Comparison of ENCODE assay signal across 7 cellular contexts in the genomic region with DNA sequence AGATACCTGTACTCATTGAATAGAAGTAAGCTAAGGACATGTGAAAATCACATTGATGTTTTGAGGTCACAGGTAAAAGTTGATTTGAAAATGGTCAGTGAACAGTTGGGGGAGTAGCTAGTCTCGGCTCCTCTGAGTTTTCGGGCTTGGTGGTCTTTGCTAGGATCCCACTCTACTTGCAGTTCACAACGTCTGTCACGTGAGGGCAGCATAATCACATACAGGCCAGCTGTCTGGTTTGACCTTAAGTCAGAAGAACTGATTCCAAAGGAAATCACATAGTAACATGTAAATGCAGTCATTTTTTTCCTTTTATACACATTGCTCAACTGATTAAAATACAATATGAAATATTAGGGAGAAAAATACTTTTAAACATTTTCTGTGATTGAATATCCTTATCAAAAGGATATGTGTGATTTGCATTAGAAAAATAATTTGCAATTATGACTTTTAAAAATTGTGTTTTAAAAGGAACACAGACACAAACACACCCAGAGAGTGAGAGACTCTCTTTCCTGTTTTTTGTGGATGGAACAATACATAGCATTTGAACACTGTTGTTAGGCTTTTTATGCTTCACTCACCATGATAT. TPM values are rescaled to one million over a fixed set of nuclear protein-coding genes. Genes with fewer than 3 reads are reported as not detected.
A peak's percentile ranks its signal among the peaks of the same experiment; 100 is the strongest.
DNase-seq lines count a peak whose midpoint lies in the region; TF ChIP-seq lines count a peak whose summit lies in the region.

No MANE protein-coding gene starts in this region.

- H3K9me2 ChIP-seq in GM23248 (ENCODE audit: insufficient read depth), result no peaks in the 10 kb centered on the region

- H3K36me3 ChIP-seq in GM23248 (ENCODE audit: low read depth), result no peaks in the 10 kb centered on the region

- DNase-seq in GM23248, result peak; percentile 80
- DNase-seq in SK-N-DZ (ENCODE audit: low spot score), result peak; percentile 65
- peak; percentile 75 for DNase-seq in astrocyte of the hippocampus (ENCODE audit: low read depth, low spot score)
- DNase-seq in iPS DF 4.7 (ENCODE audit: extremely low read depth, low spot score), result peak; percentile 72
- peak in 2 of 3 donors; percentile 28 to 42 for DNase-seq in stimulated activated CD4-positive, alpha-beta T cell treated with anti-CD3 and anti-CD28 coated beads, Interleukin-12 subunit alpha, Interleukin-12 subunit beta, amount 100 ng/mL, for 48 hours (ENCODE audit: low read depth in 2 of 3, low spot score in 1 of 3)

- H3K27ac ChIP-seq in GM23248, result no peak overlapping the region

- H3K4me1 ChIP-seq in GM23248 (ENCODE audit: insufficient read depth), result peaks cover 16% of the 10 kb centered on the region

- no peaks in the 10 kb centered on the region for H3K9me3 ChIP-seq in GM23248 (ENCODE audit: low read depth)

- H4K20me1 ChIP-seq in GM23248 (ENCODE audit: insufficient read depth), result no peaks in the 10 kb centered on the region

- 0 out of 2 replicates have a peak, but pooled peaks cover 6% of the 10 kb centered on the region for H3F3A ChIP-seq in GM23248 (ENCODE audit: insufficient read depth)

- in situ Hi-C loops in GM23248 (cut with MboI), result loop anchor here (10.0 kb wide), 3 partner anchors 122 to 502 kb away; a partner anchor contains a TSS

- peak overlapping the region; percentile 22; the same call in 1 of the 2 replicates for H2AFZ ChIP-seq in GM23248

- TF ChIP-seq CTCF in GM12872 (IDR thresholded peaks at IDR 0.05; ENCODE audit: insufficient read depth, low read depth, low read length) (peak; percentile 95), LNCAP (IDR thresholded peaks at IDR 0.05) (peak; percentile 100)

- no peaks in the 10 kb centered on the region for H3K27me3 ChIP-seq in GM23248 (replicated peaks; ENCODE audit: insufficient read depth)

- WGBS in GM23248 (ENCODE audit: low coverage in 1 of 2, low lambda C conversion rate in 2 of 2, missing lambda C conversion rate in 2 of 2), 2 experiments, result 1 to 5% methylated on average over 4 of the region's 4 CpGs

- no peak overlapping the region for H3K4me2 ChIP-seq in GM23248 (ENCODE audit: unreplicated experiment)

- no peak overlapping the region for H3K4me3 ChIP-seq in GM23248

- H3K9ac ChIP-seq in GM23248, result no peak overlapping the region

- no peaks in the 10 kb centered on the region for H3K79me2 ChIP-seq in GM23248 (ENCODE audit: insufficient read depth)

RNA-seq across cellular contexts. Expression of a gene that starts 21.8 kb away (rescaled TPM):
- total RNA-seq in GM23248 (2014; rRNA removed; shearing (Covaris generic)), result 0.63 TPM in 1 of 2 replicates, not detected in the other
- 0.20 and 0.94 TPM in 2 replicates for polyA plus RNA-seq in GM23248 (2016; fragmentation: Nextera tagmentation; extraction: Ambion mirVana)
- not detected in 2 replicates for polyA plus RNA-seq in SK-N-DZ (2014; cell fraction: cytosol; rRNA removed)
- polyA plus RNA-seq in SK-N-DZ (2014; cell fraction: nucleus; rRNA removed), result not detected in 2 replicates
